Comparison of ENCODE assay signal across 8 cellular contexts in genomic region chr19:8396563-8397203, GRCh38. TPM values are rescaled to one million over a fixed set of nuclear protein-coding genes. Genes with fewer than 3 reads are reported as not detected.
DNase-seq lines count a peak whose midpoint lies in the region; TF ChIP-seq lines count a peak whose summit lies in the region.

No MANE protein-coding gene starts in this region.

- peaks cover 0 to 69% of the 10 kb centered on the region in 2 donors for H3K4me1 ChIP-seq in right atrium auricular region

- H3K4me3 ChIP-seq in BJ (ENCODE audit: low read depth, low read length) (no peak overlapping the region), HL-60 (replicated peaks; ENCODE audit: insufficient read depth, low read length) (no peak overlapping the region), right atrium auricular region (no peak overlapping the region)

- no peaks in the 10 kb centered on the region for H3K9me3 ChIP-seq in right atrium auricular region

- H3K36me3 ChIP-seq in BJ (ENCODE audit: control insufficient read depth, insufficient read depth, low read length) (peaks cover 8% of the 10 kb centered on the region), right atrium auricular region (peaks cover 25% of the 10 kb centered on the region)

- peak; percentile 78 for TF ChIP-seq CTCF in BJ (IDR thresholded peaks at IDR 0.05; ENCODE audit: insufficient read depth, low read depth, low read length)
- peak; percentile 79 for TF ChIP-seq CTCF in HL-60 (IDR thresholded peaks at IDR 0.05; ENCODE audit: insufficient read depth, low read length)
- TF ChIP-seq CTCF in right atrium auricular region (IDR thresholded peaks at IDR 0.05) = peak; percentile 35 to 75

- H3K27ac ChIP-seq in HL-60 (replicated peaks) (no peak overlapping the region), angular gyrus (ENCODE audit: low read depth, low read length) (peak overlapping the region; percentile 78), right atrium auricular region (peak overlapping the region in 1 of 2 donors; percentile 9)

- no peak for DNase-seq in BJ (ENCODE audit: low read depth)
- peak; percentile 42 to 81 for DNase-seq in HL-60 (ENCODE audit: low read depth in 1 of 2, low spot score in 1 of 2)
- DNase-seq in T-helper 9 cell = peak; percentile 73
- no peak for DNase-seq in right atrium auricular region (ENCODE audit: low spot score)
- DNase-seq in stimulated activated CD4-positive, alpha-beta T cell treated with anti-CD3 and anti-CD28 coated beads, Interleukin-12 subunit alpha, Interleukin-12 subunit beta, amount 100 ng/mL, for 4 hours = peak; percentile 64
- DNase-seq in NCI-H526 treated with DMSO at 0.1 percent for 48 hours (lab: John Stamatoyannopoulos, UW) = no peak
- DNase-seq in GDM1 (lab: John Stamatoyannopoulos, UW) = no peak

- POLR2A ChIA-PET in BJ (lab: Charles Lee) = no interaction called here

- CTCF ChIA-PET in BJ (lab: Yijun Ruan, JAX) = interaction anchor here (1.6 to 7.0 kb wide), 4 partner anchors 31 to 48 kb away, joined by 6 to 67 read pairs (median 22); no protein-coding TSS in a partner anchor

- H3K27me3 ChIP-seq in BJ (ENCODE audit: control insufficient read depth, insufficient read depth, low read length) (no peaks in the 10 kb centered on the region), HL-60 (ENCODE audit: insufficient read depth, poor library complexity, severe bottlenecking) (no peaks in the 10 kb centered on the region), right atrium auricular region (no peaks in the 10 kb centered on the region)

RNA-seq across cellular contexts. Expression of gene RAB11B, which starts 6.5 kb away (rescaled TPM):
- 27.3 and 50.0 TPM in 2 replicates for polyA plus RNA-seq in BJ (2011; rRNA removed)
- polyA minus RNA-seq in BJ (2011; rRNA and poly(A)+ RNA removed) = 20.9 and 22.2 TPM in 2 replicates
- total RNA-seq in right atrium auricular region = 10 to 100 TPM; 51.0 to 66.0 TPM

RNA-seq across cellular contexts. Expression of gene MARCHF2, which starts 16.4 kb away (rescaled TPM):
- 27.3 and 39.3 TPM in 2 replicates for polyA plus RNA-seq in BJ (2011; rRNA removed)
- 17.9 and 25.4 TPM in 2 replicates for polyA minus RNA-seq in BJ (2011; rRNA and poly(A)+ RNA removed)
- 100 to 1,000 TPM; 222 to 270 TPM for total RNA-seq in right atrium auricular region

RNA-seq across cellular contexts. Expression of gene ANGPTL4, which starts 32.7 kb away (rescaled TPM):
- polyA plus RNA-seq in BJ (2011; rRNA removed) = 2.2 and 3.2 TPM in 2 replicates
- 0.93 and 1.7 TPM in 2 replicates for polyA minus RNA-seq in BJ (2011; rRNA and poly(A)+ RNA removed)
- total RNA-seq in right atrium auricular region = 10 to 100 TPM; 32.6 to 69.1 TPM

RNA-seq across cellular contexts. Expression of gene HNRNPM, which starts 48.1 kb away (rescaled TPM):
- 60.2 and 81.6 TPM in 2 replicates for polyA plus RNA-seq in BJ (2011; rRNA removed)
- 25.5 and 28.9 TPM in 2 replicates for polyA minus RNA-seq in BJ (2011; rRNA and poly(A)+ RNA removed)
- total RNA-seq in right atrium auricular region = 10 to 100 TPM; 51.0 to 76.5 TPM

RNA-seq across cellular contexts. Expression of gene KANK3, which starts 53.6 kb away (rescaled TPM):
- polyA plus RNA-seq in BJ (2011; rRNA removed) = 0.02 TPM in 1 of 2 replicates, not detected in the other
- not detected in 2 replicates for polyA minus RNA-seq in BJ (2011; rRNA and poly(A)+ RNA removed)
- 10 to 100 TPM; 12.8 to 18.4 TPM for total RNA-seq in right atrium auricular region

Comparison
In these comparisons a context has a peak if more than half of its experiments do, and no peak if none do; other contexts are left out.
1. DNase-seq: peak in HL-60 (2 of 2), T-helper 9 cell (single experiment) and stimulated activated CD4-positive, alpha-beta T cell treated with anti-CD3 and anti-CD28 coated beads, Interleukin-12 subunit alpha, Interleukin-12 subunit beta, amount 100 ng/mL, for 4 hours (single experiment); none in BJ (single experiment), right atrium auricular region (single experiment), NCI-H526 treated with DMSO at 0.1 percent for 48 hours (single experiment) and GDM1 (single experiment).
2. Peak in every context shown above with its lines, with median percentiles within 50 percentile points of each other: CTCF ChIP-seq.